In genomic region chr12:79555006-79555925, GRCh38 we compare ENCODE assay signal across 8 cellular contexts.
DNase-seq lines count a peak whose midpoint lies in the region; ATAC-seq, FAIRE-seq and TF ChIP-seq lines count a peak whose summit lies in the region.

No MANE protein-coding gene starts in this region.

- H3K4me3 Mint-ChIP-seq in mesothelial cell of epicardium = no peak overlapping the region

- TF ChIP-seq CTCF in mesothelial cell of epicardium (IDR thresholded peaks at IDR 0.05; ENCODE audit: unreplicated experiment) = no peak

- H3K4me1 Mint-ChIP-seq in mesothelial cell of epicardium = peaks cover 43% of the 10 kb centered on the region

- H3K36me3 Mint-ChIP-seq in mesothelial cell of epicardium = peaks cover 23% of the 10 kb centered on the region

- no peak for FAIRE-seq in HTR-8/SVneo (lab: Jason Lieb, UNC)

- H3K27me3 Mint-ChIP-seq in mesothelial cell of epicardium (ENCODE audit: low read depth) = no peaks in the 10 kb centered on the region

- DNase-seq in NCI-H82 (lab: John Stamatoyannopoulos, UW) = peak; percentile 20
- no peak for DNase-seq in NCI-H82 treated with DMSO at 0.1 percent for 48 hours (lab: John Stamatoyannopoulos, UW; ENCODE audit: unreplicated experiment)
- DNase-seq in NCI-H1694 treated with DMSO at 0.1 percent for 48 hours (lab: John Stamatoyannopoulos, UW) = peak; percentile 39
- peak; percentile 35 for DNase-seq in cerebellar cortex (ENCODE audit: low spot score)
- DNase-seq in mesothelial cell of epicardium (ENCODE audit: low spot score in 2 of 2, unreplicated experiment in 2 of 2) = no peak
- no peak for DNase-seq in HTR-8/SVneo (ENCODE audit: insufficient read length, low spot score)
- no peak for DNase-seq in activated naive CD4-positive, alpha-beta T cell (lab: John Stamatoyannopoulos, UW)

- H3K27ac Mint-ChIP-seq in mesothelial cell of epicardium = peak overlapping the region; percentile 90

- no peak for ATAC-seq in HG03342 (IDR thresholded peaks at IDR 0.05; ENCODE audit: unreplicated experiment)

- peaks cover 5% of the 10 kb centered on the region for H3K9me3 Mint-ChIP-seq in mesothelial cell of epicardium

Comparison
In these comparisons a context has a peak if more than half of its experiments do, and no peak if none do; other contexts are left out.
1. DNase-seq: peak in NCI-H82 (single experiment), NCI-H1694 treated with DMSO at 0.1 percent for 48 hours (single experiment) and cerebellar cortex (single experiment); none in NCI-H82 treated with DMSO at 0.1 percent for 48 hours (single experiment), mesothelial cell of epicardium (0 of 2), HTR-8/SVneo (single experiment) and activated naive CD4-positive, alpha-beta T cell (0 of 4).